ENCODE assay signal across 17 cellular contexts in genomic region chr7:483656-484364, GRCh38. TPM values are rescaled to one million over a fixed set of nuclear protein-coding genes. Genes with fewer than 3 reads are reported as not detected.
DNase-seq lines count a peak whose midpoint lies in the region; TF ChIP-seq lines count a peak whose summit lies in the region.
"Had no signal": no experiment of that assay in that cellular context is flagged by ENCODE, and none has a peak within 500 bp of the region (broad histone marks: within the 10 kb centered on the region; RNA-seq: fewer than 3 reads in every experiment).

No MANE protein-coding gene starts in this region.

- H3K4me3 ChIP-seq in sigmoid colon = no peak overlapping the region
- H3K4me3 ChIP-seq: BLaER1 treated with 17β-estradiol and CSF1 and Interleukin-3, amounts not matched to agents 10 nM and 100 nM had no signal

- no peak overlapping the region for H3K4ac ChIP-seq in H9 (ENCODE audit: low read depth, low read length)

- H2BK120ac ChIP-seq in H9 (ENCODE audit: low read depth, low read length, poor library complexity, severe bottlenecking) = no peak overlapping the region

- no peaks in the 10 kb centered on the region for H3K79me2 ChIP-seq in H9 (ENCODE audit: insufficient read depth, low read length)

- H3K4me2 ChIP-seq in H9 (ENCODE audit: insufficient read depth, insufficient read length, low read length) = no peak overlapping the region

- WGBS in H9 (ENCODE audit: extremely low coverage, insufficient read length, low lambda C conversion rate) = no CpG with 5 or more reads among the region's 10 CpGs
- 84 to 90% methylated on average over 10 of the region's 10 CpGs for WGBS in sigmoid colon, 2 donors

- no peaks in the 10 kb centered on the region for H3K27me3 ChIP-seq in H9 (ENCODE audit: insufficient read depth, low read length)
- peaks cover 0 to 5% (median 0%) of the 10 kb centered on the region in 3 donors for H3K27me3 ChIP-seq in sigmoid colon

- no peak overlapping the region for H3K9ac ChIP-seq in H9 (ENCODE audit: extremely low read depth, insufficient read length, low read length)
- H3K9ac ChIP-seq: BLaER1 treated with 17β-estradiol and CSF1 and Interleukin-3, amounts not matched to agents 10 nM and 100 nM had no signal

- H2BK20ac ChIP-seq in H9 (ENCODE audit: low read depth, low read length, poor library complexity, severe bottlenecking) = no peak overlapping the region

- TF ChIP-seq EP300 in sigmoid colon (IDR thresholded peaks at IDR 0.05) = no peak

- H3K36me3 Mint-ChIP-seq in H9 (ENCODE audit: insufficient read depth in 1 of 3, low read depth in 3 of 3) (peaks cover 0 to 11% (median 2%) of the 10 kb centered on the region in 3 experiments; a peak in 3 of 7 replicates), chondrocyte (ENCODE audit: low read depth) (no peaks in the 10 kb centered on the region), mesothelial cell of epicardium (no peaks in the 10 kb centered on the region)

- H2BK15ac ChIP-seq in H9 (ENCODE audit: low read depth, low read length) = no peak overlapping the region

- H3K9me3 Mint-ChIP-seq in H9 = peaks cover 9 to 10% of the 10 kb centered on the region in 2 experiments
- peaks cover 11% of the 10 kb centered on the region for H3K9me3 Mint-ChIP-seq in chondrocyte (ENCODE audit: low read depth)
- H3K9me3 Mint-ChIP-seq in mesothelial cell of epicardium = peaks cover 10% of the 10 kb centered on the region

- no peaks in the 10 kb centered on the region for H3K23me2 ChIP-seq in H9 (ENCODE audit: insufficient read length, low read depth, low read length, poor library complexity, severe bottlenecking)

- peak overlapping the region; percentile 37 for H3K14ac ChIP-seq in H9 (ENCODE audit: insufficient read depth, low read length)

- H3K9me3 ChIP-seq in H9 (ENCODE audit: control insufficient read depth, low read depth, low read length) (no peaks in the 10 kb centered on the region), sigmoid colon (no peaks in the 10 kb centered on the region)
- H3K9me3 ChIP-seq: BLaER1 treated with 17β-estradiol and CSF1 and Interleukin-3, amounts not matched to agents 10 nM and 100 nM had no signal

- no peak overlapping the region for H3K4me3 Mint-ChIP-seq in H9
- no peak overlapping the region for H3K4me3 Mint-ChIP-seq in chondrocyte (ENCODE audit: unreplicated experiment)
- no peak overlapping the region for H3K4me3 Mint-ChIP-seq in mesothelial cell of epicardium
- H3K4me3 Mint-ChIP-seq: CD8-positive, alpha-beta memory T cell had no signal

- H3K27ac Mint-ChIP-seq in H9 = no peak overlapping the region
- H3K27ac Mint-ChIP-seq in chondrocyte (ENCODE audit: unreplicated experiment) = no peak overlapping the region
- peak overlapping the region; percentile 91 for H3K27ac Mint-ChIP-seq in mesothelial cell of epicardium

- H3K4me1 Mint-ChIP-seq in H9 (peaks cover 17 to 28% of the 10 kb centered on the region in 2 experiments), chondrocyte (ENCODE audit: low read depth) (peaks cover 36% of the 10 kb centered on the region), mesothelial cell of epicardium (peaks cover 73% of the 10 kb centered on the region)
- H3K4me1 Mint-ChIP-seq: CD8-positive, alpha-beta memory T cell had no signal

- H3K27ac ChIP-seq in H9 (ENCODE audit: insufficient read length, low read depth, low read length) = no peak overlapping the region
- H3K27ac ChIP-seq in sigmoid colon = no peak overlapping the region
- H3K27ac ChIP-seq: BLaER1 treated with 17β-estradiol and CSF1 and Interleukin-3, amounts not matched to agents 10 nM and 100 nM had no signal

- no peak overlapping the region for H4K8ac ChIP-seq in H9 (replicated peaks; ENCODE audit: insufficient read length, low read depth, low read length)

- no peak for TF ChIP-seq CTCF in H9 (conservative IDR thresholded peaks at IDR 0.05)
- no peak for TF ChIP-seq CTCF in chondrocyte (IDR thresholded peaks at IDR 0.05)
- TF ChIP-seq CTCF in mesothelial cell of epicardium (IDR thresholded peaks at IDR 0.05; ENCODE audit: unreplicated experiment) = no peak
- no peak for TF ChIP-seq CTCF in sigmoid colon (IDR thresholded peaks at IDR 0.05)

- H3K4me1 ChIP-seq in H9 (ENCODE audit: insufficient read depth, low read length) = no peaks in the 10 kb centered on the region
- H3K4me1 ChIP-seq in sigmoid colon = no peaks in the 10 kb centered on the region

- H4K5ac ChIP-seq in H9 (ENCODE audit: insufficient read length, low read depth, low read length) = no peak overlapping the region

- H4K20me1 ChIP-seq in H9 (ENCODE audit: control insufficient read depth, insufficient read depth, insufficient read length) = no peaks in the 10 kb centered on the region

- intact Hi-C loops in sigmoid colon (cut with DNase I) = no loop called here

- no peaks in the 10 kb centered on the region for H3K36me3 ChIP-seq in sigmoid colon
- H3K36me3 ChIP-seq: BLaER1 treated with 17β-estradiol and CSF1 and Interleukin-3, amounts not matched to agents 10 nM and 100 nM had no signal

- DNase-seq in H9 (no peak), chondrocyte (ENCODE audit: low spot score) (peak; percentile 56), mesothelial cell of epicardium (ENCODE audit: low spot score in 2 of 2, unreplicated experiment in 2 of 2) (no peak), sigmoid colon (peak; percentile 29), activated gamma-delta T cell (lab: John Stamatoyannopoulos, UW) (no peak), NCI-H2171 treated with DMSO at 0.1 percent for 48 hours (lab: John Stamatoyannopoulos, UW) (no peak), DMS79 treated with DMSO at 0.1 percent for 48 hours (lab: John Stamatoyannopoulos, UW) (no peak)
- DNase-seq: DMS53, NCI-H1105 treated with DMSO at 0.1 percent for 48 hours, NCI-H1694 treated with DMSO at 0.1 percent for 48 hours, NCI-H2107, NCI-H2227 treated with DMSO at 0.1 percent for 48 hours, NCI-H510A treated with DMSO at 0.1 percent for 48 hours, NCI-H774, RPMI8226 had no signal

- peaks cover 9% of the 10 kb centered on the region; the same call in 1 of the 2 replicates for H3K27me3 Mint-ChIP-seq in H9 (ENCODE audit: low read depth)
- peaks cover 13% of the 10 kb centered on the region for H3K27me3 Mint-ChIP-seq in chondrocyte (ENCODE audit: low read depth)
- no peaks in the 10 kb centered on the region for H3K27me3 Mint-ChIP-seq in mesothelial cell of epicardium (ENCODE audit: low read depth)

- no peak overlapping the region for H2AK5ac ChIP-seq in H9 (ENCODE audit: insufficient read length, low read length)

- no peak overlapping the region for H3K23ac ChIP-seq in H9 (ENCODE audit: insufficient read length, low read depth, low read length)

- no peak overlapping the region for H2AFZ ChIP-seq in H9 (ENCODE audit: low read length)

- no peak overlapping the region for H3K56ac ChIP-seq in H9 (ENCODE audit: insufficient read length, low read depth, low read length)

- no peak overlapping the region for H3T11ph ChIP-seq in H9 (ENCODE audit: low read length)

- no peak overlapping the region for H3K18ac ChIP-seq in H9 (ENCODE audit: insufficient read length, low read depth, low read length)

- H3K79me1 ChIP-seq in H9 (ENCODE audit: insufficient read depth, low read depth, low read length, poor library complexity, severe bottlenecking) = no peaks in the 10 kb centered on the region

- no peak overlapping the region for H2BK12ac ChIP-seq in H9 (ENCODE audit: insufficient read length, low read depth, low read length)

- H2BK5ac ChIP-seq in H9 (ENCODE audit: insufficient read length, low read length) = no peak overlapping the region

- TF ChIP-seq POLR2A in sigmoid colon (IDR thresholded peaks at IDR 0.05) = no peak

- H4K91ac ChIP-seq in H9 (ENCODE audit: insufficient read length, low read depth, low read length) = no peak overlapping the region

RNA-seq across cellular contexts. Expression of gene PDGFA, which starts 35.8 kb away (rescaled TPM):
- 34.3 and 35.8 TPM in 2 replicates for total RNA-seq in H9 (2021)
- total RNA-seq in chondrocyte = 38.1 to 72.5 TPM (median 70.6 TPM) in 3 replicates
- total RNA-seq in mesothelial cell of epicardium = 74.0 to 78.8 TPM (median 75.3 TPM) in 3 replicates
- 10 to 100 TPM; 33.9 to 38.5 (median 36.9) TPM for total RNA-seq in sigmoid colon
- polyA plus RNA-seq in sigmoid colon = 10 to 100 TPM; 19.7 to 21.6 (median 20.0) TPM

Comparison
In these comparisons a context has a peak if more than half of its experiments do, and no peak if none do; other contexts are left out.
1. DNase-seq: peak in chondrocyte (single experiment) and sigmoid colon (single experiment); none in H9 (single experiment), mesothelial cell of epicardium (0 of 2), activated gamma-delta T cell (single experiment), NCI-H2171 treated with DMSO at 0.1 percent for 48 hours (single experiment) and DMS79 treated with DMSO at 0.1 percent for 48 hours (single experiment).